ENCODE assay signal across 1 cellular context in genomic region chr1:50110084-50110615, GRCh38.
TF ChIP-seq lines count a peak whose summit lies in the region.

No MANE protein-coding gene starts in this region.

TF ChIP-seq in H1, 55 proteins besides CTCF, POLR2A, EP300 and RAD21 (continued from another document):
- TF ChIP-seq MAX (IDR thresholded peaks at IDR 0.05) (no peak), HDAC6 (IDR thresholded peaks at IDR 0.05; ENCODE audit: low read depth, low read length) (no peak), RNF2 (IDR thresholded peaks at IDR 0.05; ENCODE audit: borderline replicate concordance, low read depth, low read length, missing control alignments, poor library complexity, severe bottlenecking) (no peak), E2F6 (IDR thresholded peaks at IDR 0.05) (no peak), RBBP5 (IDR thresholded peaks at IDR 0.05; ENCODE audit: borderline replicate concordance, low read depth, low read length) (no peak)
